In the genomic region with DNA sequence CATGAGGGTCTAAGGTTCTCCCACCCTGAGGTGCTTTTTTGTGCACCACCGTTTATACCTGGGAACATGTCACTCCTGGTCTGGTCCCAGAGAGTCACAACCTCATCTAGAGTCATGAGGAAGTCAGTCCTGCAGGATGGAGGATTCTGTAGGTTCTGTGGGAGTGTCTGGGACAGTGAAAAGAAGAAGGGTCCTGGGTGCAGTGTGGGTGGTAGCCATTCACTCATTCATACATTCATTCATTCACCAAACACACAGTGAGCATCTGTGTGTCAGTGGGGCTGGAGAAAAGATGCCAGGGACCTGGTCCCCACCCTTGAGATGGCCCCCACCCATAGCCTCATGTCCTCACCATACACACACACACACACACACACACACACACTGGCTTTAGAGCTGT, we compare ENCODE assay signal across 34 cellular contexts. TPM values are rescaled to one million over a fixed set of nuclear protein-coding genes. Genes with fewer than 3 reads are reported as not detected.
"Had no signal": no experiment of that assay in that cellular context is flagged by ENCODE, and none has a peak within 500 bp of the region (broad histone marks: within the 10 kb centered on the region; RNA-seq: fewer than 3 reads in every experiment).

No MANE protein-coding gene starts in this region.

- H3K4me1 ChIP-seq: colonic mucosa, esophagus muscularis mucosa, foreskin keratinocyte, gastroesophageal sphincter, neural progenitor cell, prostate gland, sigmoid colon, suprapubic skin, transverse colon, upper lobe of right lung, uterus had no signal

- H3K4me2 ChIP-seq: hepatocyte, neural progenitor cell had no signal

- H3K9me3 Mint-ChIP-seq: dendritic cell treated with granulocyte-macrophage colony-stimulating factor and Interleukin-4, amounts not matched to agents 40 ng/mL and 50 ng/mL, for 4 days; endodermal cell; memory B cell; neural progenitor cell; stimulated activated naive B cell treated with anti-CD40 and anti-IgM and Interleukin-4, amounts not matched to agents 10 μg/mL and 1 μg/mL and 100 μg/mL, for 72 hours; stimulated activated naive CD8-positive, alpha-beta T cell treated with anti-CD3 and anti-CD28 coated beads, Interleukin-15, Interleukin-2, amounts not matched to agents 100 ng/mL and 50 ng/mL, for 24 hours had no signal

- H3K27ac Mint-ChIP-seq: dendritic cell treated with granulocyte-macrophage colony-stimulating factor and Interleukin-4, amounts not matched to agents 40 ng/mL and 50 ng/mL, for 4 days; endodermal cell; memory B cell; nephron; neural progenitor cell; stimulated activated naive B cell treated with anti-CD40 and anti-IgM and Interleukin-4, amounts not matched to agents 10 μg/mL and 1 μg/mL and 100 μg/mL, for 72 hours; stimulated activated naive CD8-positive, alpha-beta T cell treated with anti-CD3 and anti-CD28 coated beads, Interleukin-15, Interleukin-2, amounts not matched to agents 100 ng/mL and 50 ng/mL, for 24 hours had no signal

- H3K27me3 ChIP-seq: colonic mucosa, foreskin keratinocyte, uterus had no signal

- H3K36me3 ChIP-seq: colonic mucosa, esophagus muscularis mucosa, gastroesophageal sphincter, heart left ventricle, neural progenitor cell, prostate gland, sigmoid colon, suprapubic skin, transverse colon, upper lobe of right lung, uterus had no signal

- ATAC-seq: foreskin keratinocyte; gastroesophageal sphincter; heart left ventricle; left lobe of liver; right cardiac atrium; stimulated activated naive B cell treated with anti-CD40 and anti-IgM and Interleukin-4, amounts not matched to agents 10 μg/mL and 1 μg/mL and 100 μg/mL, for 72 hours; upper lobe of right lung had no signal

- H3K9me3 ChIP-seq: colonic mucosa, esophagus muscularis mucosa, gastroesophageal sphincter, heart left ventricle, prostate gland, sigmoid colon, suprapubic skin, transverse colon, upper lobe of right lung, uterus had no signal

- H3K27ac ChIP-seq: colonic mucosa, epithelial cell of prostate, esophagus muscularis mucosa, foreskin keratinocyte, gastroesophageal sphincter, heart left ventricle, hepatocyte, neural progenitor cell, prostate gland, sigmoid colon, suprapubic skin, transverse colon, upper lobe of right lung, uterus had no signal

- DNase-seq: colonic mucosa; effector CD8-positive, alpha-beta T cell; endodermal cell; foreskin keratinocyte; heart left ventricle; kidney; nucleus accumbens; right cardiac atrium; stimulated activated CD4-positive, alpha-beta T cell treated with anti-CD3 and anti-CD28 coated beads, Interleukin-4, amount 100 ng/mL, for 4 hours; stimulated activated naive B cell treated with anti-CD40 and anti-IgM and Interleukin-4, amounts not matched to agents 10 μg/mL and 1 μg/mL and 100 μg/mL, for 72 hours; transverse colon; upper lobe of right lung; uterus had no signal

- H3K4me1 Mint-ChIP-seq: endodermal cell, nephron, neural progenitor cell had no signal

- H3K4me3 ChIP-seq: colonic mucosa, esophagus muscularis mucosa, gastroesophageal sphincter, heart left ventricle, hepatocyte, lung, neural progenitor cell, prostate gland, sigmoid colon, suprapubic skin, transverse colon, upper lobe of right lung, uterus had no signal

- H3K79me2 ChIP-seq: hepatocyte had no signal

- H3K4me3 Mint-ChIP-seq: dendritic cell treated with granulocyte-macrophage colony-stimulating factor and Interleukin-4, amounts not matched to agents 40 ng/mL and 50 ng/mL, for 4 days; endodermal cell; memory B cell; nephron; neural progenitor cell; stimulated activated naive B cell treated with anti-CD40 and anti-IgM and Interleukin-4, amounts not matched to agents 10 μg/mL and 1 μg/mL and 100 μg/mL, for 72 hours; stimulated activated naive CD8-positive, alpha-beta T cell treated with anti-CD3 and anti-CD28 coated beads, Interleukin-15, Interleukin-2, amounts not matched to agents 100 ng/mL and 50 ng/mL, for 24 hours had no signal

- H3K36me3 Mint-ChIP-seq: memory B cell; neural progenitor cell; stimulated activated naive B cell treated with anti-CD40 and anti-IgM and Interleukin-4, amounts not matched to agents 10 μg/mL and 1 μg/mL and 100 μg/mL, for 72 hours had no signal

- H3K9ac ChIP-seq: neural progenitor cell had no signal

- H2AFZ ChIP-seq: hepatocyte, neural progenitor cell had no signal

RNA-seq across cellular contexts. Expression of gene CEACAM18, which starts 8.7 kb away (rescaled TPM):
- total RNA-seq: colonic mucosa, endodermal cell, esophagus muscularis mucosa, fibroblast of lung, foreskin keratinocyte, gastroesophageal sphincter, heart left ventricle, hepatocyte, kidney, left lobe of liver, liver, lung, mononuclear cell, osteocyte, prostate gland, renal cortical epithelial cell, right cardiac atrium, sigmoid colon, skeletal muscle tissue, suprapubic skin, transverse colon, upper lobe of right lung, uterus had no signal
- polyA plus RNA-seq: fibroblast of lung, foreskin keratinocyte, heart left ventricle, liver, lung, right cardiac atrium, sigmoid colon, thymus had no signal

RNA-seq across cellular contexts. Expression of gene SIGLEC8, which starts 11.4 kb away (rescaled TPM):
- total RNA-seq: endodermal cell, fibroblast of lung, foreskin keratinocyte, mononuclear cell, osteocyte, renal cortical epithelial cell, right cardiac atrium had no signal
- polyA plus RNA-seq: fibroblast of lung, foreskin keratinocyte, heart left ventricle, hepatocyte, right cardiac atrium had no signal

RNA-seq across cellular contexts. Expression of gene SIGLEC12, which starts 32.0 kb away (rescaled TPM):
- total RNA-seq: endodermal cell, fibroblast of lung, foreskin keratinocyte, hepatocyte, mononuclear cell, osteocyte, renal cortical epithelial cell, skeletal muscle tissue, suprapubic skin had no signal
- polyA plus RNA-seq: fibroblast of lung, foreskin keratinocyte had no signal

RNA-seq across cellular contexts. Expression of gene SIGLEC10, which starts 52.2 kb away (rescaled TPM):
- total RNA-seq: endodermal cell, fibroblast of lung, foreskin keratinocyte, osteocyte, renal cortical epithelial cell had no signal
- polyA plus RNA-seq: fibroblast of lung, foreskin keratinocyte, hepatocyte had no signal
